ENCODE assay signal across 1 cellular context in genomic region chr2:174965992-174966789, GRCh38.
TF ChIP-seq lines count a peak whose summit lies in the region.

No MANE protein-coding gene starts in this region.

TF ChIP-seq in endothelial cell of umbilical vein, 7 proteins besides CTCF, POLR2A, EP300 and RAD21:
- TF ChIP-seq MYC (IDR thresholded peaks at IDR 0.05; ENCODE audit: low read depth, low read length) = no peak
- TF ChIP-seq GATA2 (IDR thresholded peaks at IDR 0.05; ENCODE audit: insufficient read depth, insufficient read length, low read depth, low read length) = no peak
- no peak for TF ChIP-seq FOS (IDR thresholded peaks at IDR 0.05; ENCODE audit: borderline replicate concordance, insufficient read depth, low read length)
- TF ChIP-seq JUN (IDR thresholded peaks at IDR 0.05; ENCODE audit: borderline replicate concordance, insufficient read depth, insufficient read length, low read depth) = no peak
- no peak for TF ChIP-seq MAX (IDR thresholded peaks at IDR 0.05; ENCODE audit: insufficient read depth, insufficient read length)
- TF ChIP-seq EZH2 (IDR thresholded peaks at IDR 0.05; ENCODE audit: borderline replicate concordance, low read depth, low read length, severe bottlenecking) = no peak
- no peak for TF ChIP-seq POLR2AphosphoS5 (IDR thresholded peaks at IDR 0.05; ENCODE audit: insufficient read depth, low read depth, low read length)
TF ChIP-seq in endothelial cell of umbilical vein: peak in this region for 0.
